Comparison of ENCODE assay signal across 15 cellular contexts in the genomic region with DNA sequence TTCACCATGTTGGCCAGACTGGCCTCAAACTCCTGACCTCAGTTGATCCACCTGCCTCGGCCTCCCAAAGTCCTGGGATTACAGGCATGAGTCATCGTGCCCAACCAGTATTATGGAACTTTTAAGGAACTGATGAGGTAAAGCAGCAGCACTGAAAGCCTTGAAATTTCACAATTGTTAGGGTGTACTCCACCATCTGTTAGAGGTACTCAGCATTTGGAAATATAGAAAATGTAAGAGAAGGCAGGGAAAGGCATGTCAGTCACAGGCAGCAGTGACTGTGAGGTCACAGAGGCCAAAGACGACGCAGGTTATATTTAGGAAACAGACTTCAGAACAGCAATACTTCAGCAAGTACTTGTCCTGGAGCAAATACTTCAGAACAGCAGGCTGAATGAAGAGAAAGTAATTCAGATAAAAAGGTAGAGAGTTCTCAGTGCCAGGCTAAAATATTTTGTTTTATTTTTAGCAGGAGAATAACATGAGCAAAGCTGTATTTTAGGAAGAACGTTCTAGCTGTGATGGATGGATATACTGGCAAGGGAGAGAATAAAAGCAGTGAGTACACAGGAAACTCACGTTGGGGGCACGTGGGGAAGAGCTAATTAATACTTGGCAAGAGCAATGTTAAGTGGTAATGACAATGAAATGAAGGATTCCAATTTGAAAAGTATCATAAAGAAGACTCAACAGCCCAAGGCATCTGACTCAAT.
A peak's percentile ranks its signal among the peaks of the same experiment; 100 is the strongest.
DNase-seq lines count a peak whose midpoint lies in the region; ATAC-seq and TF ChIP-seq lines count a peak whose summit lies in the region.
"Had no signal": no experiment of that assay in that cellular context is flagged by ENCODE, and none has a peak within 500 bp of the region (broad histone marks: within the 10 kb centered on the region; RNA-seq: fewer than 3 reads in every experiment).

No MANE protein-coding gene starts in this region.

- H3K4me1 Mint-ChIP-seq in dendritic cell treated with granulocyte-macrophage colony-stimulating factor and Interleukin-4, amounts not matched to agents 40 ng/mL and 50 ng/mL, for 4 days (ENCODE audit: low read depth) = peaks cover 28% of the 10 kb centered on the region
- peaks cover 10% of the 10 kb centered on the region for H3K4me1 Mint-ChIP-seq in GM23338

- H3K9me2 ChIP-seq in GM23338 (ENCODE audit: insufficient read depth) (0 out of 2 replicates have a peak, but pooled peaks cover 4% of the 10 kb centered on the region), GM23248 (ENCODE audit: insufficient read depth) (no peaks in the 10 kb centered on the region)

- H3K18ac ChIP-seq in neuronal stem cell (ENCODE audit: low read length) = no peak overlapping the region

- H3K27me3 ChIP-seq in lung (ENCODE audit: control insufficient read depth, insufficient read depth) (no peaks in the 10 kb centered on the region), GM23338 (ENCODE audit: insufficient read depth) (no peaks in the 10 kb centered on the region), neuronal stem cell (ENCODE audit: control insufficient read depth in 3 of 3, insufficient read depth in 3 of 3, low read depth in 1 of 3, low read length in 3 of 3) (no peaks in the 10 kb centered on the region), GM23248 (replicated peaks; ENCODE audit: insufficient read depth) (no peaks in the 10 kb centered on the region)

- H3K9me3 ChIP-seq in lung (ENCODE audit: control insufficient read depth in 2 of 2, insufficient read depth in 1 of 2, low read length in 1 of 2) (no peaks in the 10 kb centered on the region), mucosa of descending colon (no peaks in the 10 kb centered on the region), neuronal stem cell (replicated peaks in 1 of 2; ENCODE audit: control insufficient read depth in 2 of 2, insufficient read depth in 1 of 2, low read depth in 1 of 2, low read length in 2 of 2) (no peaks in the 10 kb centered on the region), GM23248 (ENCODE audit: low read depth) (no peaks in the 10 kb centered on the region)

- no peak overlapping the region for H3K23ac ChIP-seq in neuronal stem cell (ENCODE audit: low read depth, low read length, poor library complexity)

- H4K20me1 ChIP-seq in GM23338 (replicated peaks; ENCODE audit: insufficient read depth) = no peaks in the 10 kb centered on the region
- no peaks in the 10 kb centered on the region for H4K20me1 ChIP-seq in GM23248 (ENCODE audit: insufficient read depth)

- H3K27ac ChIP-seq in lung (ENCODE audit: low read depth in 1 of 2, low read length in 1 of 2) = peak overlapping the region; percentile 47 to 53
- no peak overlapping the region for H3K27ac ChIP-seq in GM23338 (ENCODE audit: low read depth)
- H3K27ac ChIP-seq in neuronal stem cell (replicated peaks; ENCODE audit: low read length) = no peak overlapping the region
- no peak overlapping the region for H3K27ac ChIP-seq in GM23248

- H3K4me3 ChIP-seq in lung (no peak overlapping the region), GM23338 (no peak overlapping the region), mucosa of descending colon (no peak overlapping the region), neuronal stem cell (ENCODE audit: low read length in 2 of 2) (no peak overlapping the region), GM23248 (no peak overlapping the region)

- no peaks in the 10 kb centered on the region for H3K79me2 ChIP-seq in GM23338 (replicated peaks; ENCODE audit: insufficient read depth)
- H3K79me2 ChIP-seq in GM23248 (ENCODE audit: insufficient read depth) = no peaks in the 10 kb centered on the region

- no peaks in the 10 kb centered on the region for H3K9me3 Mint-ChIP-seq in dendritic cell treated with granulocyte-macrophage colony-stimulating factor and Interleukin-4, amounts not matched to agents 40 ng/mL and 50 ng/mL, for 4 days
- H3K9me3 Mint-ChIP-seq in GM23338 = no peaks in the 10 kb centered on the region

- H3K27me3 Mint-ChIP-seq in dendritic cell treated with granulocyte-macrophage colony-stimulating factor and Interleukin-4, amounts not matched to agents 40 ng/mL and 50 ng/mL, for 4 days = no peaks in the 10 kb centered on the region
- no peaks in the 10 kb centered on the region for H3K27me3 Mint-ChIP-seq in GM23338 (ENCODE audit: insufficient read depth, low read depth, poor library complexity)
- H3K27me3 Mint-ChIP-seq: activated naive CD8-positive, alpha-beta T cell had no signal

- no peak overlapping the region for H3K14ac ChIP-seq in neuronal stem cell (ENCODE audit: low read length)

- in situ Hi-C loops in GM23248 (cut with MboI) = no loop called here

- H3K4me1 ChIP-seq in lung (ENCODE audit: control insufficient read depth in 2 of 2, insufficient read depth in 2 of 2, low read length in 2 of 2) (peaks cover 3 to 14% of the 10 kb centered on the region in 2 donors), GM23338 (ENCODE audit: insufficient read depth) (no peaks in the 10 kb centered on the region), mucosa of descending colon (ENCODE audit: low read depth) (no peaks in the 10 kb centered on the region), neuronal stem cell (ENCODE audit: control insufficient read depth in 2 of 2, insufficient read depth in 1 of 2, low read depth in 1 of 2, low read length in 2 of 2) (no peaks in the 10 kb centered on the region), GM23248 (ENCODE audit: insufficient read depth) (no peaks in the 10 kb centered on the region)

- H2BK5ac ChIP-seq in neuronal stem cell (ENCODE audit: low read length) = no peak overlapping the region

- H3K79me1 ChIP-seq in neuronal stem cell (ENCODE audit: low read depth, low read length) = no peaks in the 10 kb centered on the region

- no peak overlapping the region for H2AK5ac ChIP-seq in neuronal stem cell (ENCODE audit: low read depth, low read length)

- H2BK15ac ChIP-seq in neuronal stem cell (ENCODE audit: low read length) = no peak overlapping the region

- no peak overlapping the region for H3K4ac ChIP-seq in neuronal stem cell (ENCODE audit: low read length)

- peak overlapping the region; percentile 3 for H3K27ac Mint-ChIP-seq in dendritic cell treated with granulocyte-macrophage colony-stimulating factor and Interleukin-4, amounts not matched to agents 40 ng/mL and 50 ng/mL, for 4 days
- H3K27ac Mint-ChIP-seq in GM23338 = no peak overlapping the region
- H3K27ac Mint-ChIP-seq: activated naive CD8-positive, alpha-beta T cell had no signal

- no peak overlapping the region for H3K4me3 Mint-ChIP-seq in dendritic cell treated with granulocyte-macrophage colony-stimulating factor and Interleukin-4, amounts not matched to agents 40 ng/mL and 50 ng/mL, for 4 days
- no peak overlapping the region for H3K4me3 Mint-ChIP-seq in GM23338
- H3K4me3 Mint-ChIP-seq: activated naive CD8-positive, alpha-beta T cell had no signal

- H2BK120ac ChIP-seq in neuronal stem cell (ENCODE audit: low read depth, low read length) = no peak overlapping the region

- H3K9ac ChIP-seq in neuronal stem cell (ENCODE audit: low read depth, low read length, poor library complexity) (no peak overlapping the region), GM23248 (no peak overlapping the region)

- H2BK12ac ChIP-seq in neuronal stem cell (ENCODE audit: low read length) = no peak overlapping the region

- H3K36me3 Mint-ChIP-seq in dendritic cell treated with granulocyte-macrophage colony-stimulating factor and Interleukin-4, amounts not matched to agents 40 ng/mL and 50 ng/mL, for 4 days (ENCODE audit: low read depth) = peaks cover 15% of the 10 kb centered on the region
- H3K36me3 Mint-ChIP-seq in GM23338 (ENCODE audit: low read depth) = no peaks in the 10 kb centered on the region

- WGBS in lung, 2 donors = 19 to 26% methylated on average over 7 of the region's 7 CpGs
- WGBS in neuronal stem cell (ENCODE audit: extremely low coverage in 2 of 2, insufficient read length in 2 of 2, insufficient replicate concordance in 1 of 2), 2 donors = no CpG with 5 or more reads among the region's 7 CpGs
- 91 to 92% methylated on average over 7 of the region's 7 CpGs for WGBS in GM23248 (ENCODE audit: low coverage in 1 of 2, low lambda C conversion rate in 2 of 2, missing lambda C conversion rate in 2 of 2), 2 experiments

- ATAC-seq in lung (ENCODE audit: insufficient read depth, low FRiP score) = peak; percentile 73
- ATAC-seq in GM23338 = no peak
- no peak for ATAC-seq in mucosa of descending colon
- ATAC-seq: left lobe of liver had no signal

- H3K36me3 ChIP-seq in lung (ENCODE audit: control insufficient read depth in 2 of 2, insufficient read depth in 2 of 2, low read length in 2 of 2) (no peaks in the 10 kb centered on the region), GM23338 (ENCODE audit: insufficient read depth) (no peaks in the 10 kb centered on the region), mucosa of descending colon (ENCODE audit: low read depth) (no peaks in the 10 kb centered on the region), neuronal stem cell (replicated peaks in 1 of 2; ENCODE audit: control insufficient read depth in 2 of 2, insufficient read depth in 2 of 2, low read length in 2 of 2) (no peaks in the 10 kb centered on the region), GM23248 (ENCODE audit: low read depth) (no peaks in the 10 kb centered on the region)

- intact Hi-C loops in dendritic cell treated with granulocyte-macrophage colony-stimulating factor and Interleukin-4, amounts not matched to agents 40 ng/mL and 50 ng/mL, for 4 days (cut with micrococcal nuclease) = no loop called here
- intact Hi-C loops in mucosa of descending colon (cut with DNase I, micrococcal nuclease) = no loop called here

- TF ChIP-seq CTCF in lung (IDR thresholded peaks at IDR 0.05; ENCODE audit: control extremely low read depth, extremely low read depth) (no peak), GM23338 (conservative IDR thresholded peaks at IDR 0.05; ENCODE audit: low read depth in 2 of 2) (no peak), mucosa of descending colon (IDR thresholded peaks at IDR 0.05) (no peak)

- DNase-seq in AML-193 (lab: John Stamatoyannopoulos, UW) (peak; percentile 50 to 54), MV-4-11 (lab: John Stamatoyannopoulos, UW) (peak; percentile 96), lung (ENCODE audit: low spot score) (no peak), GM23338 (ENCODE audit: low spot score) (no peak), mucosa of descending colon (no peak), neuronal stem cell (ENCODE audit: low spot score) (no peak), GM23248 (no peak)
- DNase-seq: dermis blood vessel endothelial cell; DMS53; NCI-H1092 treated with DMSO at 0.1 percent for 48 hours; NCI-H510A; stimulated activated CD8-positive, alpha-beta memory T cell treated with anti-CD3 and anti-CD28 coated beads, Interleukin-4, amount 100 ng/mL, for 48 hours had no signal

- no peak overlapping the region for H4K8ac ChIP-seq in neuronal stem cell (ENCODE audit: low read depth, low read length)

- no peak overlapping the region for H3K4me2 ChIP-seq in GM23338
- H3K4me2 ChIP-seq in neuronal stem cell (ENCODE audit: insufficient read depth, low read length, poor library complexity, severe bottlenecking) = no peak overlapping the region
- no peak overlapping the region for H3K4me2 ChIP-seq in GM23248 (ENCODE audit: unreplicated experiment)

- H3F3A ChIP-seq in GM23338 (replicated peaks; ENCODE audit: low read depth) (no peaks in the 10 kb centered on the region), GM23248 (ENCODE audit: insufficient read depth) (no peaks in the 10 kb centered on the region)

- H4K91ac ChIP-seq in neuronal stem cell (ENCODE audit: low read depth, low read length, poor library complexity) = no peak overlapping the region

- H2AFZ ChIP-seq in GM23338 (no peak overlapping the region), neuronal stem cell (ENCODE audit: low read length) (no peak overlapping the region), GM23248 (no peak overlapping the region)

Comparison
In these comparisons a context has a peak if more than half of its experiments do, and no peak if none do; other contexts are left out.
1. DNase-seq: peak in AML-193 (2 of 2) and MV-4-11 (single experiment); none in lung (single experiment), GM23338 (single experiment), mucosa of descending colon (0 of 3), neuronal stem cell (single experiment) and GM23248 (single experiment).
2. H3K27ac ChIP-seq: peak in lung (2 of 2); none in GM23338 (single experiment), neuronal stem cell (single experiment) and GM23248 (single experiment).